Comparison of ENCODE assay signal across 10 cellular contexts in genomic region chr13:99959538-99960230, GRCh38. TPM values are rescaled to one million over a fixed set of nuclear protein-coding genes. Genes with fewer than 3 reads are reported as not detected.
A peak's percentile ranks its signal among the peaks of the same experiment; 100 is the strongest.
DNase-seq lines count a peak whose midpoint lies in the region; ATAC-seq and TF ChIP-seq lines count a peak whose summit lies in the region.
"Had no signal": no experiment of that assay in that cellular context is flagged by ENCODE, and none has a peak within 500 bp of the region (broad histone marks: within the 10 kb centered on the region; RNA-seq: fewer than 3 reads in every experiment).

No MANE protein-coding gene starts in this region.

- H3K4me3 ChIP-seq in SK-N-SH (ENCODE audit: low read depth in 2 of 2, low read length in 1 of 2) (0 out of 4 replicates have a peak overlapping the region, but pooled peaks of 1 of the 2 experiments have one; percentile 8), WI38 (ENCODE audit: low read depth, low read length) (peak overlapping the region; percentile 29; the same call in 1 of the 2 replicates)
- H3K4me3 ChIP-seq: BLaER1 had no signal

- H3K36me3 ChIP-seq in SK-N-SH (replicated peaks in 1 of 2; ENCODE audit: control insufficient read depth in 1 of 2, insufficient read depth in 2 of 2, low read length in 1 of 2), result no peaks in the 10 kb centered on the region
- H3K36me3 ChIP-seq: BLaER1 had no signal

- H3K9me2 ChIP-seq in SK-N-SH, result no peaks in the 10 kb centered on the region

- H2AFZ ChIP-seq in SK-N-SH (ENCODE audit: low read depth), result no peak overlapping the region

- ATAC-seq in SK-N-SH treated with all-trans-retinoic acid at 6 μM for 48 hours, result no peak
- ATAC-seq in sciatic nerve, result no peak
- ATAC-seq in GM18520 (IDR thresholded peaks at IDR 0.05; ENCODE audit: unreplicated experiment), result no peak
- ATAC-seq in GM21529 (IDR thresholded peaks at IDR 0.05; ENCODE audit: unreplicated experiment), result no peak
- no peak for ATAC-seq in GM19328 (IDR thresholded peaks at IDR 0.05; ENCODE audit: unreplicated experiment)
- ATAC-seq: left lobe of liver had no signal

- H3K27me3 ChIP-seq in SK-N-SH (ENCODE audit: insufficient read depth), result peaks cover 82% of the 10 kb centered on the region

- no peak for TF ChIP-seq EP300 in SK-N-SH (IDR thresholded peaks at IDR 0.05; ENCODE audit: borderline replicate concordance in 1 of 2, low read depth in 1 of 2, low read length in 1 of 2)

- peak overlapping the region; percentile 61 for H3K4me2 ChIP-seq in SK-N-SH
- H3K4me2 ChIP-seq: BLaER1 had no signal

- TF ChIP-seq CTCF in SK-N-SH (IDR thresholded peaks at IDR 0.05) (peak; percentile 36), WI38 (IDR thresholded peaks at IDR 0.05; ENCODE audit: low read depth, low read length) (no peak)

- no peak overlapping the region for H3K9ac ChIP-seq in SK-N-SH
- H3K9ac ChIP-seq: BLaER1 had no signal

- TF ChIP-seq RAD21 in SK-N-SH (IDR thresholded peaks at IDR 0.05; ENCODE audit: low read length), result no peak

- no peak overlapping the region for H3K27ac ChIP-seq in SK-N-SH (ENCODE audit: low read depth in 2 of 2, low read length in 1 of 2)
- H3K27ac ChIP-seq: BLaER1 had no signal

- peaks cover 0 to 5% of the 10 kb centered on the region in 2 experiments; a peak in 1 of 4 replicates for H3K4me1 ChIP-seq in SK-N-SH (ENCODE audit: control insufficient read depth in 1 of 2, insufficient read depth in 2 of 2, low read depth in 1 of 2, low read length in 1 of 2)
- H3K4me1 ChIP-seq: BLaER1 had no signal

- no peaks in the 10 kb centered on the region for H4K20me1 ChIP-seq in SK-N-SH (ENCODE audit: insufficient read depth)

- H3F3A ChIP-seq in SK-N-SH (replicated peaks; ENCODE audit: insufficient read depth), result no peaks in the 10 kb centered on the region

- no peaks in the 10 kb centered on the region for H3K79me2 ChIP-seq in SK-N-SH (ENCODE audit: insufficient read depth)

- no peaks in the 10 kb centered on the region for H3K9me3 ChIP-seq in SK-N-SH

- POLR2A ChIA-PET in SK-N-SH (lab: Yijun Ruan, JAX), result no interaction called here

- CTCF ChIA-PET in SK-N-SH (lab: Yijun Ruan, JAX), result interaction anchor here (1.3 kb wide), 1 partner anchor 304 kb away, joined by 4 read pairs; no protein-coding TSS in a partner anchor

- DNase-seq in SK-N-SH (no peak), globus pallidus (ENCODE audit: low spot score) (peak; percentile 29), sciatic nerve (ENCODE audit: low spot score) (peak; percentile 52)

- intact Hi-C loops in sciatic nerve (cut with DNase I), result no loop called here

- 8% methylated on average over 27 of the region's 49 CpGs for WGBS in SK-N-SH (ENCODE audit: low lambda C conversion rate)

TF ChIP-seq in SK-N-SH, 30 proteins besides CTCF, POLR2A, EP300 and RAD21:
- no peak for TF ChIP-seq RXRA (IDR thresholded peaks at IDR 0.05; ENCODE audit: borderline replicate concordance, low read depth)
- no peak for TF ChIP-seq IRF3 (IDR thresholded peaks at IDR 0.05; ENCODE audit: low read depth, low read length)
- TF ChIP-seq USF2 (IDR thresholded peaks at IDR 0.05; ENCODE audit: borderline replicate concordance, low read depth, low read length), result no peak
- TF ChIP-seq RCOR1 (IDR thresholded peaks at IDR 0.05; ENCODE audit: low read length), result no peak
- no peak for TF ChIP-seq USF1 (IDR thresholded peaks at IDR 0.05; ENCODE audit: borderline replicate concordance, low read depth)
- TF ChIP-seq FOSL2 (IDR thresholded peaks at IDR 0.05; ENCODE audit: borderline replicate concordance, low read depth), result no peak
- TF ChIP-seq JUND (IDR thresholded peaks at IDR 0.05), result no peak
- no peak for TF ChIP-seq GATA2 (CRISPR knock-in tag; IDR thresholded peaks at IDR 0.05)
- no peak for TF ChIP-seq POLR2AphosphoS5 (IDR thresholded peaks at IDR 0.05; ENCODE audit: low read depth, low read length)
- no peak for TF ChIP-seq TEAD4 (IDR thresholded peaks at IDR 0.05; ENCODE audit: borderline replicate concordance, insufficient read depth)
- TF ChIP-seq SMC3 (IDR thresholded peaks at IDR 0.05; ENCODE audit: low read depth, low read length), result no peak
- no peak for TF ChIP-seq NFIC (IDR thresholded peaks at IDR 0.05; ENCODE audit: borderline replicate concordance)
- no peak for TF ChIP-seq FOXJ3 (CRISPR knock-in tag; IDR thresholded peaks at IDR 0.05)
- no peak for TF ChIP-seq GABPA (IDR thresholded peaks at IDR 0.05; ENCODE audit: low read depth)
- TF ChIP-seq MXI1 (IDR thresholded peaks at IDR 0.05; ENCODE audit: low read depth, low read length), result no peak
TF ChIP-seq in SK-N-SH: peak in this region for 0.

TF ChIP-seq in SK-N-SH treated with all-trans-retinoic acid at 6 μM for 48 hours, 23 proteins besides CTCF, POLR2A, EP300 and RAD21:
- TF ChIP-seq CSRNP3 (CRISPR knock-in tag; IDR thresholded peaks at IDR 0.05), result no peak
TF ChIP-seq in SK-N-SH treated with all-trans-retinoic acid at 6 μM for 48 hours: peak in this region for 0.

RNA-seq across cellular contexts. Expression of gene ZIC5, which starts 11.9 kb away (rescaled TPM):
- polyA plus RNA-seq in SK-N-SH (2012; rRNA removed), result not detected in 2 replicates
- polyA plus RNA-seq in SK-N-SH (2012; cell fraction: cytosol; rRNA removed), result not detected in 2 replicates
- not detected in 2 replicates for polyA plus RNA-seq in SK-N-SH (2012; cell fraction: nucleus; rRNA removed)
- not detected for total RNA-seq in sciatic nerve
- total RNA-seq: left lobe of liver had no signal

RNA-seq across cellular contexts. Expression of gene ZIC2, which starts 21.9 kb away (rescaled TPM):
- polyA plus RNA-seq in SK-N-SH (2012; rRNA removed), result not detected in 2 replicates
- not detected in 2 replicates for polyA plus RNA-seq in SK-N-SH (2012; cell fraction: cytosol; rRNA removed)
- not detected in 2 replicates for polyA plus RNA-seq in SK-N-SH (2012; cell fraction: nucleus; rRNA removed)
- total RNA-seq in sciatic nerve, result not detected
